Comparison of ENCODE assay signal across 1 cellular context in genomic region chr3:46910166-46910760, GRCh38.
TF ChIP-seq lines count a peak whose summit lies in the region.

No MANE protein-coding gene starts in this region.

TF ChIP-seq in SK-N-SH treated with all-trans-retinoic acid at 6 μM for 48 hours, 23 proteins besides CTCF, POLR2A, EP300 and RAD21 (continued from another document):
- TF ChIP-seq CREB5 (CRISPR knock-in tag; IDR thresholded peaks at IDR 0.05; ENCODE audit: low read depth): no peak
- no peak for TF ChIP-seq ZFP30 (CRISPR knock-in tag; IDR thresholded peaks at IDR 0.05)
- no peak for TF ChIP-seq ZNF8 (CRISPR knock-in tag; IDR thresholded peaks at IDR 0.05)
- TF ChIP-seq GLIS3 (CRISPR knock-in tag; IDR thresholded peaks at IDR 0.05): no peak
- no peak for TF ChIP-seq CSDC2 (CRISPR knock-in tag; IDR thresholded peaks at IDR 0.05)
- no peak for TF ChIP-seq ZNF565 (CRISPR knock-in tag; conservative IDR thresholded peaks at IDR 0.05; ENCODE audit: low read depth)
- TF ChIP-seq PPARA (CRISPR knock-in tag; IDR thresholded peaks at IDR 0.05; ENCODE audit: borderline replicate concordance): no peak
- TF ChIP-seq ZFP3 (CRISPR knock-in tag; IDR thresholded peaks at IDR 0.05): no peak
- no peak for TF ChIP-seq ZNF70 (CRISPR knock-in tag; IDR thresholded peaks at IDR 0.05)
